In genomic region chr6:139367810-139368321, GRCh38 we compare ENCODE assay signal across 10 cellular contexts. TPM values are rescaled to one million over a fixed set of nuclear protein-coding genes. Genes with fewer than 3 reads are reported as not detected.
A peak's percentile ranks its signal among the peaks of the same experiment; 100 is the strongest.
DNase-seq lines count a peak whose midpoint lies in the region; ATAC-seq and TF ChIP-seq lines count a peak whose summit lies in the region.
"Had no signal": no experiment of that assay in that cellular context is flagged by ENCODE, and none has a peak within 500 bp of the region (broad histone marks: within the 10 kb centered on the region; RNA-seq: fewer than 3 reads in every experiment).

No MANE protein-coding gene starts in this region.

- H3K27ac Mint-ChIP-seq in endodermal cell (peak overlapping the region; percentile 98), progenitor cell of endocrine pancreas (peak overlapping the region; percentile 7)

- 0 to 2% methylated on average over 3 to 7 of the region's 7 CpGs for WGBS in endodermal cell (ENCODE audit: insufficient coverage in 1 of 2, insufficient read length in 1 of 2), 2 experiments

- TF ChIP-seq CTCF in endodermal cell (conservative IDR thresholded peaks at IDR 0.05) (no peak), progenitor cell of endocrine pancreas (IDR thresholded peaks at IDR 0.05; ENCODE audit: unreplicated experiment) (no peak)

- peak; percentile 31 for DNase-seq in NCI-H146 (lab: John Stamatoyannopoulos, UW)
- DNase-seq in NCI-H146 treated with DMSO at 0.1 percent for 48 hours (lab: John Stamatoyannopoulos, UW; ENCODE audit: unreplicated experiment), result no peak
- peak; percentile 85 for DNase-seq in OCI-M1 (lab: John Stamatoyannopoulos, UW)
- DNase-seq in endodermal cell, result peak; percentile 88
- no peak for DNase-seq in progenitor cell of endocrine pancreas (ENCODE audit: low spot score, unreplicated experiment)
- no peak for DNase-seq in NCI-H1048 (lab: John Stamatoyannopoulos, UW)
- no peak for DNase-seq in NCI-H1436 treated with DMSO at 0.1 percent for 48 hours (lab: John Stamatoyannopoulos, UW)
- DNase-seq: NCI-H774 had no signal

- peak overlapping the region; percentile 96 for H3K27ac ChIP-seq in endodermal cell (ENCODE audit: low read depth, low read length)
- H3K27ac ChIP-seq: 22Rv1 had no signal

- H3K27me3 ChIP-seq in endodermal cell (ENCODE audit: control insufficient read depth, insufficient read depth, low read length, poor library complexity, severe bottlenecking), result no peaks in the 10 kb centered on the region

- H3K36me3 ChIP-seq in endodermal cell (ENCODE audit: control insufficient read depth, insufficient read depth, low read length), result peaks cover 16% of the 10 kb centered on the region

- H3K4me1 Mint-ChIP-seq in endodermal cell (peaks cover 51% of the 10 kb centered on the region), progenitor cell of endocrine pancreas (ENCODE audit: low read depth) (peaks cover 40% of the 10 kb centered on the region)

- no peaks in the 10 kb centered on the region for H3K9me3 Mint-ChIP-seq in endodermal cell
- no peaks in the 10 kb centered on the region for H3K9me3 Mint-ChIP-seq in progenitor cell of endocrine pancreas (ENCODE audit: low read depth)

- H3K4me3 Mint-ChIP-seq in endodermal cell (peak overlapping the region; percentile 30), progenitor cell of endocrine pancreas (ENCODE audit: low read depth) (no peak overlapping the region)

- H3K4me1 ChIP-seq in endodermal cell (ENCODE audit: control insufficient read depth, insufficient read depth, low read length), result peaks cover 16% of the 10 kb centered on the region

- H3K27me3 Mint-ChIP-seq in endodermal cell (ENCODE audit: insufficient read depth), result no peaks in the 10 kb centered on the region
- no peaks in the 10 kb centered on the region for H3K27me3 Mint-ChIP-seq in progenitor cell of endocrine pancreas

- peaks cover 8% of the 10 kb centered on the region for H3K36me3 Mint-ChIP-seq in endodermal cell (ENCODE audit: low read depth)
- H3K36me3 Mint-ChIP-seq in progenitor cell of endocrine pancreas (ENCODE audit: insufficient read depth), result peaks cover 4% of the 10 kb centered on the region

- no peaks in the 10 kb centered on the region for H3K9me3 ChIP-seq in endodermal cell (ENCODE audit: control insufficient read depth, low read length)

- peak overlapping the region; percentile 73 for H3K9ac ChIP-seq in endodermal cell (ENCODE audit: extremely low read depth, low read length, poor library complexity, severe bottlenecking)

- no peak for ATAC-seq in GM21576 (IDR thresholded peaks at IDR 0.05; ENCODE audit: unreplicated experiment)

- H3K4me3 ChIP-seq in endodermal cell (ENCODE audit: low read length), result peak overlapping the region; percentile 73

RNA-seq across cellular contexts. Expression of gene CITED2, which starts 6.6 kb away (rescaled TPM):
- total RNA-seq in endodermal cell (100 to 1,000 TPM in 1 of 2 donors, 10 to 100 TPM in 1; 80.2 to 118 TPM), progenitor cell of endocrine pancreas (42.6 and 47.5 TPM in 2 replicates)
- polyA plus RNA-seq in endodermal cell (2013, experiment 1 of 2), result 210 TPM
- 179 TPM for polyA plus RNA-seq in endodermal cell (2013, experiment 2 of 2)

Comparison
In these comparisons a context has a peak if more than half of its experiments do, and no peak if none do; other contexts are left out.
1. DNase-seq: peak in NCI-H146 (single experiment), OCI-M1 (single experiment) and endodermal cell (single experiment); none in NCI-H146 treated with DMSO at 0.1 percent for 48 hours (single experiment), progenitor cell of endocrine pancreas (single experiment), NCI-H1048 (single experiment) and NCI-H1436 treated with DMSO at 0.1 percent for 48 hours (single experiment).